Comparison of ENCODE assay signal across 8 cellular contexts in genomic region chr2:179422037-179422643, GRCh38.
DNase-seq lines count a peak whose midpoint lies in the region; ATAC-seq lines count a peak whose summit lies in the region.

No MANE protein-coding gene starts in this region.

- peak; percentile 72 for ATAC-seq in left colon

- DNase-seq in NCI-H524 (lab: John Stamatoyannopoulos, UW): peak; percentile 43 to 65
- no peak for DNase-seq in NCI-H524 treated with DMSO at 0.1 percent for 48 hours (lab: John Stamatoyannopoulos, UW)
- peak; percentile 63 for DNase-seq in HCEC 1CT
- peak; percentile 69 for DNase-seq in LoVo (ENCODE audit: low spot score)
- DNase-seq in SK-MEL-5 (ENCODE audit: low read depth, low spot score): peak; percentile 67
- DNase-seq in T47D (ENCODE audit: low read depth in 1 of 2, low spot score in 1 of 2): peak; percentile 2 to 63
- DNase-seq in left colon: peak in 1 of 2 donors; percentile 78
- peak; percentile 6 for DNase-seq in stimulated activated CD8-positive, alpha-beta memory T cell treated with anti-CD3 and anti-CD28 coated beads, Interleukin-15, amount 100 ng/mL, for 1 hour (ENCODE audit: low read depth)

- in situ Hi-C loops in SK-MEL-5 (cut with HindIII; ENCODE audit: low pct_unique_long_range_greater_than_20kb, low sequenced_read_pairs) (no loop called here), T47D (cut with HindIII; ENCODE audit: low pct_unique_long_range_greater_than_20kb, low sequenced_read_pairs) (no loop called here)

- intact Hi-C loops in left colon (cut with DNase I, micrococcal nuclease): loop anchor here in 1 of 2 donors (5.0 kb wide), 1 partner anchor 330 kb away; no protein-coding TSS in a partner anchor
